8 cellular contexts compared by ENCODE assay signal in genomic region chr7:120337308-120337907, GRCh38.
DNase-seq lines count a peak whose midpoint lies in the region; ATAC-seq and TF ChIP-seq lines count a peak whose summit lies in the region.

No MANE protein-coding gene starts in this region.

- no peaks in the 10 kb centered on the region for H3K4me1 ChIP-seq in esophagus squamous epithelium

- no peaks in the 10 kb centered on the region for H3K36me3 Mint-ChIP-seq in activated CD8-positive, alpha-beta T cell treated with anti-CD3 and anti-CD28 coated beads for 36 hours (ENCODE audit: low read depth)
- no peaks in the 10 kb centered on the region for H3K36me3 Mint-ChIP-seq in activated CD8-positive, alpha-beta T cell treated with anti-CD3 and anti-CD28 coated beads, Interleukin-2, amount 10 ng/mL, durations not matched to agents 7 days and 5 days (ENCODE audit: low read depth)

- H3K4me3 Mint-ChIP-seq in activated CD8-positive, alpha-beta T cell treated with anti-CD3 and anti-CD28 coated beads for 36 hours, result no peak overlapping the region
- no peak overlapping the region for H3K4me3 Mint-ChIP-seq in activated CD8-positive, alpha-beta T cell treated with anti-CD3 and anti-CD28 coated beads, Interleukin-2, amount 10 ng/mL, durations not matched to agents 7 days and 5 days

- ATAC-seq in activated CD8-positive, alpha-beta T cell treated with anti-CD3 and anti-CD28 coated beads for 36 hours, result no peak
- no peak for ATAC-seq in activated CD8-positive, alpha-beta T cell treated with anti-CD3 and anti-CD28 coated beads, Interleukin-2, amount 10 ng/mL, durations not matched to agents 7 days and 5 days
- ATAC-seq in HG03025 (IDR thresholded peaks at IDR 0.05; ENCODE audit: low FRiP score, unreplicated experiment), result peak; percentile 53

- H3K27me3 ChIP-seq in esophagus squamous epithelium, result no peaks in the 10 kb centered on the region

- peak; percentile 1 for DNase-seq in activated CD8-positive, alpha-beta T cell treated with anti-CD3 and anti-CD28 coated beads for 36 hours
- no peak for DNase-seq in activated CD8-positive, alpha-beta T cell treated with anti-CD3 and anti-CD28 coated beads, Interleukin-2, amount 10 ng/mL, durations not matched to agents 7 days and 5 days
- DNase-seq in RPMI7951 (ENCODE audit: low read depth) (peak; percentile 3), left kidney (ENCODE audit: low read depth, low spot score) (peak; percentile 16), NCI-H510A (lab: John Stamatoyannopoulos, UW) (no peak), mucosa of gallbladder (ENCODE audit: low spot score) (no peak), esophagus squamous epithelium (lab: John Stamatoyannopoulos, UW) (no peak)

- intact Hi-C loops in activated CD8-positive, alpha-beta T cell treated with anti-CD3 and anti-CD28 coated beads for 36 hours (cut with micrococcal nuclease), result no loop called here
- intact Hi-C loops in esophagus squamous epithelium (cut with DNase I), result no loop called here

- POLR2A ChIA-PET in activated CD8-positive, alpha-beta T cell treated with anti-CD3 and anti-CD28 coated beads for 36 hours (lab: Charles Lee), result no interaction called here
- POLR2A ChIA-PET in activated CD8-positive, alpha-beta T cell treated with anti-CD3 and anti-CD28 coated beads, Interleukin-2, amount 10 ng/mL, durations not matched to agents 7 days and 5 days (lab: Charles Lee), result no interaction called here

- no peaks in the 10 kb centered on the region for H3K9me3 ChIP-seq in esophagus squamous epithelium

- WGBS in esophagus squamous epithelium, 2 donors, result 18 to 23% methylated on average over 1 of the region's 1 CpG

- H3K27ac ChIP-seq in esophagus squamous epithelium, result no peak overlapping the region

- H3K9me3 Mint-ChIP-seq in activated CD8-positive, alpha-beta T cell treated with anti-CD3 and anti-CD28 coated beads for 36 hours, result no peaks in the 10 kb centered on the region
- H3K9me3 Mint-ChIP-seq in activated CD8-positive, alpha-beta T cell treated with anti-CD3 and anti-CD28 coated beads, Interleukin-2, amount 10 ng/mL, durations not matched to agents 7 days and 5 days (ENCODE audit: insufficient read depth), result no peaks in the 10 kb centered on the region

- no peak for TF ChIP-seq POLR2A in esophagus squamous epithelium (IDR thresholded peaks at IDR 0.05)

- H3K4me1 Mint-ChIP-seq in activated CD8-positive, alpha-beta T cell treated with anti-CD3 and anti-CD28 coated beads for 36 hours (ENCODE audit: low read depth), result no peaks in the 10 kb centered on the region
- H3K4me1 Mint-ChIP-seq in activated CD8-positive, alpha-beta T cell treated with anti-CD3 and anti-CD28 coated beads, Interleukin-2, amount 10 ng/mL, durations not matched to agents 7 days and 5 days (ENCODE audit: low read depth), result no peaks in the 10 kb centered on the region

- H3K4me3 ChIP-seq in esophagus squamous epithelium, result no peak overlapping the region

- H3K27ac Mint-ChIP-seq in activated CD8-positive, alpha-beta T cell treated with anti-CD3 and anti-CD28 coated beads for 36 hours, result no peak overlapping the region
- no peak overlapping the region for H3K27ac Mint-ChIP-seq in activated CD8-positive, alpha-beta T cell treated with anti-CD3 and anti-CD28 coated beads, Interleukin-2, amount 10 ng/mL, durations not matched to agents 7 days and 5 days

- CTCF ChIA-PET in activated CD8-positive, alpha-beta T cell treated with anti-CD3 and anti-CD28 coated beads for 36 hours (lab: Charles Lee), result no interaction called here
- CTCF ChIA-PET in activated CD8-positive, alpha-beta T cell treated with anti-CD3 and anti-CD28 coated beads, Interleukin-2, amount 10 ng/mL, durations not matched to agents 7 days and 5 days (lab: Charles Lee), result no interaction called here

- H3K27me3 Mint-ChIP-seq in activated CD8-positive, alpha-beta T cell treated with anti-CD3 and anti-CD28 coated beads for 36 hours, result no peaks in the 10 kb centered on the region
- no peaks in the 10 kb centered on the region for H3K27me3 Mint-ChIP-seq in activated CD8-positive, alpha-beta T cell treated with anti-CD3 and anti-CD28 coated beads, Interleukin-2, amount 10 ng/mL, durations not matched to agents 7 days and 5 days (ENCODE audit: low read depth)

- H3K36me3 ChIP-seq in esophagus squamous epithelium, result no peaks in the 10 kb centered on the region

- no peak for TF ChIP-seq CTCF in activated CD8-positive, alpha-beta T cell treated with anti-CD3 and anti-CD28 coated beads for 36 hours (IDR thresholded peaks at IDR 0.05)
- peak in 2 of 6 experiments; percentile 22 to 33 for TF ChIP-seq CTCF in esophagus squamous epithelium (IDR thresholded peaks at IDR 0.05)

Comparison
In these comparisons a context has a peak if more than half of its experiments do, and no peak if none do; other contexts are left out.
1. DNase-seq: peak in activated CD8-positive, alpha-beta T cell treated with anti-CD3 and anti-CD28 coated beads for 36 hours (single experiment), RPMI7951 (single experiment) and left kidney (single experiment); none in activated CD8-positive, alpha-beta T cell treated with anti-CD3 and anti-CD28 coated beads, Interleukin-2, amount 10 ng/mL, durations not matched to agents 7 days and 5 days (single experiment), NCI-H510A (single experiment), mucosa of gallbladder (single experiment) and esophagus squamous epithelium (single experiment).